Comparison of ENCODE assay signal across 8 cellular contexts in genomic region chr3:197906023-197906849, GRCh38. TPM values are rescaled to one million over a fixed set of nuclear protein-coding genes. Genes with fewer than 3 reads are reported as not detected.
DNase-seq lines count a peak whose midpoint lies in the region; ATAC-seq lines count a peak whose summit lies in the region.

No MANE protein-coding gene starts in this region.

- H3K27me3 Mint-ChIP-seq in activated CD4-positive, alpha-beta memory T cell treated with anti-CD3 and anti-CD28 coated beads, Interleukin-2, amount 10 ng/mL, durations not matched to agents 7 days and 5 days = no peaks in the 10 kb centered on the region

- ATAC-seq in GM19438 (IDR thresholded peaks at IDR 0.05; ENCODE audit: low read depth, unreplicated experiment) = peak; percentile 80
- peak; percentile 84 for ATAC-seq in HG03520 (IDR thresholded peaks at IDR 0.05; ENCODE audit: unreplicated experiment)

- H3K27ac Mint-ChIP-seq in activated CD4-positive, alpha-beta memory T cell treated with anti-CD3 and anti-CD28 coated beads, Interleukin-2, amount 10 ng/mL, durations not matched to agents 7 days and 5 days = no peak overlapping the region

- CTCF ChIA-PET in activated CD4-positive, alpha-beta memory T cell treated with anti-CD3 and anti-CD28 coated beads, Interleukin-2, amount 10 ng/mL, durations not matched to agents 7 days and 5 days (lab: Charles Lee) = interaction anchor here (0.6 to 2.7 kb wide), 25 partner anchors 8 to 631 kb away, joined by 3 to 34 read pairs (median 4); partner anchors contain the start of gene RPL35A

- H3K4me1 Mint-ChIP-seq in activated CD4-positive, alpha-beta memory T cell treated with anti-CD3 and anti-CD28 coated beads, Interleukin-2, amount 10 ng/mL, durations not matched to agents 7 days and 5 days = peaks cover 20% of the 10 kb centered on the region

- H3K36me3 Mint-ChIP-seq in activated CD4-positive, alpha-beta memory T cell treated with anti-CD3 and anti-CD28 coated beads, Interleukin-2, amount 10 ng/mL, durations not matched to agents 7 days and 5 days (ENCODE audit: low read depth) = peaks cover 6% of the 10 kb centered on the region

- DNase-seq in COLO668 (lab: John Stamatoyannopoulos, UW; ENCODE audit: unreplicated experiment) (peak; percentile 64), NCI-H774 (lab: John Stamatoyannopoulos, UW) (peak; percentile 76), ecto neural progenitor cell (ENCODE audit: low spot score) (peak; percentile 91), lung microvascular endothelial cell (ENCODE audit: low read depth in 2 of 2) (peak; percentile 88 to 94)
- DNase-seq in activated CD4-positive, alpha-beta memory T cell treated with anti-CD3 and anti-CD28 coated beads, Interleukin-2, amount 10 ng/mL, durations not matched to agents 7 days and 5 days = peak; percentile 82
- DNase-seq in stimulated activated CD8-positive, alpha-beta memory T cell treated with anti-CD3 and anti-CD28 coated beads, Interleukin-15, amount 100 ng/mL, for 24 hours (ENCODE audit: low read depth) = peak; percentile 58

- H3K9me3 Mint-ChIP-seq in activated CD4-positive, alpha-beta memory T cell treated with anti-CD3 and anti-CD28 coated beads, Interleukin-2, amount 10 ng/mL, durations not matched to agents 7 days and 5 days = no peaks in the 10 kb centered on the region

- POLR2A ChIA-PET in activated CD4-positive, alpha-beta memory T cell treated with anti-CD3 and anti-CD28 coated beads, Interleukin-2, amount 10 ng/mL, durations not matched to agents 7 days and 5 days (lab: Charles Lee) = interaction anchor here (1.1 to 1.5 kb wide), 2 partner anchors 103 to 158 kb away, joined by 3 to 4 read pairs; no protein-coding TSS in a partner anchor

- no peak overlapping the region for H3K4me3 Mint-ChIP-seq in activated CD4-positive, alpha-beta memory T cell treated with anti-CD3 and anti-CD28 coated beads, Interleukin-2, amount 10 ng/mL, durations not matched to agents 7 days and 5 days

RNA-seq across cellular contexts. Expression of gene RPL35A, which starts 43.8 kb away (rescaled TPM):
- 100 to 1,000 TPM; 931 to 944 TPM for total RNA-seq in activated CD4-positive, alpha-beta memory T cell treated with anti-CD3 and anti-CD28 coated beads, Interleukin-2, amount 10 ng/mL, durations not matched to agents 7 days and 5 days
- 598 and 845 TPM in 2 replicates for total RNA-seq in lung microvascular endothelial cell

RNA-seq across cellular contexts. Expression of gene LMLN, which starts 53.8 kb away (rescaled TPM):
- 1 to 10 TPM; 2.3 to 3.0 TPM for total RNA-seq in activated CD4-positive, alpha-beta memory T cell treated with anti-CD3 and anti-CD28 coated beads, Interleukin-2, amount 10 ng/mL, durations not matched to agents 7 days and 5 days
- total RNA-seq in lung microvascular endothelial cell = 1.1 and 2.6 TPM in 2 replicates

Comparison
In these comparisons a context has a peak if more than half of its experiments do, and no peak if none do; other contexts are left out.
1. Peak in every context shown above with its lines: DNase-seq and ATAC-seq.